ENCODE assay signal across 9 cellular contexts in genomic region chr16:20897253-20897896, GRCh38. TPM values are rescaled to one million over a fixed set of nuclear protein-coding genes. Genes with fewer than 3 reads are reported as not detected.
DNase-seq lines count a peak whose midpoint lies in the region; ATAC-seq and TF ChIP-seq lines count a peak whose summit lies in the region.
"Had no signal": no experiment of that assay in that cellular context is flagged by ENCODE, and none has a peak within 500 bp of the region (broad histone marks: within the 10 kb centered on the region; RNA-seq: fewer than 3 reads in every experiment).

No MANE protein-coding gene starts in this region.

- H3K4me1 ChIP-seq in RWPE2 (ENCODE audit: insufficient read depth, poor library complexity, severe bottlenecking) (peaks cover 26% of the 10 kb centered on the region), gastrocnemius medialis (peaks cover 24 to 44% of the 10 kb centered on the region in 2 donors)

- no peak for ATAC-seq in RWPE2 (ENCODE audit: low read depth)
- peak; percentile 37 to 53 for ATAC-seq in gastrocnemius medialis
- no peak for ATAC-seq in HG02870 (IDR thresholded peaks at IDR 0.05; ENCODE audit: unreplicated experiment)
- ATAC-seq: foreskin keratinocyte, pancreas had no signal

- no peak for TF ChIP-seq POLR2A in gastrocnemius medialis (IDR thresholded peaks at IDR 0.05)

- H3K9me3 ChIP-seq in RWPE2 (ENCODE audit: severe bottlenecking) (no peaks in the 10 kb centered on the region), gastrocnemius medialis (no peaks in the 10 kb centered on the region)
- H3K9me3 ChIP-seq: pancreas had no signal

- TF ChIP-seq CTCF in RWPE2 (IDR thresholded peaks at IDR 0.05; ENCODE audit: poor library complexity, severe bottlenecking), result no peak
- no peak for TF ChIP-seq CTCF in fibroblast of mammary gland (conservative IDR thresholded peaks at IDR 0.05; ENCODE audit: control insufficient read depth, insufficient read depth, low read depth, low read length)
- TF ChIP-seq CTCF in gastrocnemius medialis (IDR thresholded peaks at IDR 0.05 in 4 of 5, conservative IDR thresholded peaks at IDR 0.05 in 1 of 5), result no peak

- intact Hi-C loops in gastrocnemius medialis (cut with DNase I; ENCODE audit: low total_unique reads), result no loop called here

- H3K27me3 ChIP-seq in RWPE2 (ENCODE audit: insufficient read depth, poor library complexity, severe bottlenecking) (no peaks in the 10 kb centered on the region), gastrocnemius medialis (no peaks in the 10 kb centered on the region)
- H3K27me3 ChIP-seq: foreskin keratinocyte, pancreas had no signal

- H3K36me3 ChIP-seq in RWPE2 (ENCODE audit: low read depth) (peaks cover 30% of the 10 kb centered on the region), gastrocnemius medialis (peaks cover 0 to 6% of the 10 kb centered on the region in 2 donors)

- DNase-seq in GM03348 (ENCODE audit: low spot score) (peak; percentile 40), RWPE2 (ENCODE audit: low spot score) (no peak), fibroblast of mammary gland (ENCODE audit: low read depth) (peak; percentile 80), gastrocnemius medialis (peak in 1 of 2 donors; percentile 66), mucosa of gallbladder (ENCODE audit: low spot score) (no peak), hippocampal formation (lab: John Stamatoyannopoulos, UW) (no peak)
- DNase-seq: pancreas had no signal

- H3K27ac ChIP-seq in RWPE2 (ENCODE audit: poor library complexity, severe bottlenecking) (peak overlapping the region; percentile 94), gastrocnemius medialis (peak overlapping the region; percentile 93 to 97 (median 94))
- H3K27ac ChIP-seq: foreskin keratinocyte, pancreas had no signal

- in situ Hi-C loops in gastrocnemius medialis (cut with MboI; ENCODE audit: low sequenced_read_pairs in 4 of 4), result no loop called here

- no peak overlapping the region for H3K4me3 ChIP-seq in RWPE2 (ENCODE audit: severe bottlenecking)
- peak overlapping the region; percentile 90 for H3K4me3 ChIP-seq in fibroblast of mammary gland (ENCODE audit: control insufficient read depth, low read depth, low read length)
- H3K4me3 ChIP-seq in gastrocnemius medialis, result no peak overlapping the region
- H3K4me3 ChIP-seq: pancreas had no signal

RNA-seq across cellular contexts. Expression of gene DCUN1D3, which starts 2.8 kb away (rescaled TPM):
- total RNA-seq in gastrocnemius medialis, result 10 to 100 TPM in 1 of 4 donors, 1 to 10 TPM in 3; 7.6 to 10.5 (median 8.3) TPM
- 22.2 TPM for total RNA-seq in mucosa of gallbladder

RNA-seq across cellular contexts. Expression of gene LYRM1, which starts 3.2 kb away (rescaled TPM):
- total RNA-seq in gastrocnemius medialis, result 10 to 100 TPM; 36.4 to 74.7 (median 38.8) TPM
- total RNA-seq in mucosa of gallbladder, result 28.6 TPM

Comparison
In these comparisons a context has a peak if more than half of its experiments do, and no peak if none do; other contexts are left out.
1. DNase-seq: peak in GM03348 (single experiment) and fibroblast of mammary gland (single experiment); none in RWPE2 (single experiment), mucosa of gallbladder (single experiment) and hippocampal formation (0 of 2).
2. ATAC-seq: peak in gastrocnemius medialis (2 of 2); none in RWPE2 (single experiment) and HG02870 (single experiment).